15 cellular contexts compared by ENCODE assay signal in genomic region chr7:77368974-77369373, GRCh38. TPM values are rescaled to one million over a fixed set of nuclear protein-coding genes. Genes with fewer than 3 reads are reported as not detected.
DNase-seq lines count a peak whose midpoint lies in the region; ATAC-seq, FAIRE-seq and TF ChIP-seq lines count a peak whose summit lies in the region.
"Had no signal": no experiment of that assay in that cellular context is flagged by ENCODE, and none has a peak within 500 bp of the region (broad histone marks: within the 10 kb centered on the region; RNA-seq: fewer than 3 reads in every experiment).

No MANE protein-coding gene starts in this region.

- H3K27ac ChIP-seq in RWPE2 (ENCODE audit: poor library complexity, severe bottlenecking), result no peak overlapping the region
- H3K27ac ChIP-seq: BLaER1 treated with 17β-estradiol and CSF1 and Interleukin-3, amounts not matched to agents 10 nM and 100 nM had no signal

- no peak for ATAC-seq in RWPE2 (ENCODE audit: low read depth)

- FAIRE-seq in GM18507 (lab: Jason Lieb, UNC), result peak; percentile 21
- FAIRE-seq: urothelium cell line had no signal

- H3K27me3 ChIP-seq in RWPE2 (ENCODE audit: insufficient read depth, poor library complexity, severe bottlenecking), result no peaks in the 10 kb centered on the region
- H3K27me3 ChIP-seq: BLaER1 treated with 17β-estradiol and CSF1 and Interleukin-3, amounts not matched to agents 10 nM and 100 nM had no signal

- H3K4me1 ChIP-seq in RWPE2 (ENCODE audit: insufficient read depth, poor library complexity, severe bottlenecking), result no peaks in the 10 kb centered on the region
- H3K4me1 ChIP-seq: BLaER1 treated with 17β-estradiol and CSF1 and Interleukin-3, amounts not matched to agents 10 nM and 100 nM had no signal

- DNase-seq in AG09309 (ENCODE audit: low read depth), result no peak
- DNase-seq in GM18507 (ENCODE audit: extremely low spot score, insufficient read length, low read depth), result no peak
- DNase-seq in RWPE2 (ENCODE audit: low spot score), result no peak
- peak; percentile 18 for DNase-seq in fibroblast of villous mesenchyme (ENCODE audit: low read depth)
- no peak for DNase-seq in activated effector memory CD4-positive, alpha-beta T cell treated with anti-CD3 and anti-CD28 coated beads, Interleukin-2, amount 50 U/mL, for 16 hours
- DNase-seq in NCI-H2171 treated with DMSO at 0.1 percent for 48 hours (lab: John Stamatoyannopoulos, UW), result no peak
- no peak for DNase-seq in activated gamma-delta T cell treated with Interleukin-2 at 50 U/mL for 16 hours
- DNase-seq in stimulated activated CD4-positive, alpha-beta T cell treated with anti-CD3 and anti-CD28 coated beads, Interleukin-2, amount 100 ng/mL, for 48 hours, result no peak
- DNase-seq: activated CD4-positive, alpha-beta T cell treated with anti-CD3 and anti-CD28 coated beads, Interleukin-2, amount 50 U/mL, for 4 hours; cerebellar nuclear complex; foreskin melanocyte; H7; stimulated activated CD4-positive, alpha-beta T cell treated with anti-CD3 and anti-CD28 coated beads, Interleukin-15, amount 100 ng/mL, for 24 hours had no signal

- H3K36me3 ChIP-seq in RWPE2 (ENCODE audit: low read depth), result peaks cover 6% of the 10 kb centered on the region; the same call in 1 of the 2 replicates

- no peak overlapping the region for H3K4me3 ChIP-seq in AG09309 (ENCODE audit: control insufficient read depth, low read depth, low read length)
- H3K4me3 ChIP-seq in RWPE2 (ENCODE audit: severe bottlenecking), result no peak overlapping the region
- no peak overlapping the region for H3K4me3 ChIP-seq in fibroblast of villous mesenchyme (ENCODE audit: low read depth, low read length)
- H3K4me3 ChIP-seq: BLaER1 treated with 17β-estradiol and CSF1 and Interleukin-3, amounts not matched to agents 10 nM and 100 nM had no signal

- no peaks in the 10 kb centered on the region for H3K9me3 ChIP-seq in RWPE2 (ENCODE audit: severe bottlenecking)

- peak; percentile 17 for TF ChIP-seq CTCF in AG09309 (IDR thresholded peaks at IDR 0.05; ENCODE audit: control insufficient read depth, insufficient read depth, low read depth, low read length, missing control alignments)
- TF ChIP-seq CTCF in RWPE2 (IDR thresholded peaks at IDR 0.05; ENCODE audit: poor library complexity, severe bottlenecking), result peak; percentile 39
- peak; percentile 23 for TF ChIP-seq CTCF in fibroblast of villous mesenchyme (IDR thresholded peaks at IDR 0.05; ENCODE audit: insufficient read depth, low read depth, low read length)

RNA-seq across cellular contexts. Expression of gene GSAP, which starts 47.2 kb away (rescaled TPM):
- total RNA-seq in fibroblast of villous mesenchyme, result 8.7 and 13.8 TPM in 2 replicates
